Comparison of ENCODE assay signal across 9 cellular contexts in genomic region chr9:35665471-35665818, GRCh38. TPM values are rescaled to one million over a fixed set of nuclear protein-coding genes. Genes with fewer than 3 reads are reported as not detected.
A peak's percentile ranks its signal among the peaks of the same experiment; 100 is the strongest.
DNase-seq lines count a peak whose midpoint lies in the region; ATAC-seq and TF ChIP-seq lines count a peak whose summit lies in the region.
"Had no signal": no experiment of that assay in that cellular context is flagged by ENCODE, and none has a peak within 500 bp of the region (broad histone marks: within the 10 kb centered on the region; RNA-seq: fewer than 3 reads in every experiment).

No MANE protein-coding gene starts in this region.

- no TSS peak for BruUV-seq in PC-9 (replicated peaks; lab: Mats Ljungman, UMichigan)

- H3K79me2 ChIP-seq in DND-41 (ENCODE audit: insufficient read depth, low read length), result peaks cover 35% of the 10 kb centered on the region
- H3K79me2 ChIP-seq in PC-9 (ENCODE audit: low read depth), result 0 out of 2 replicates have a peak, but pooled peaks cover 16% of the 10 kb centered on the region

- H3K9me3 Mint-ChIP-seq in progenitor cell of endocrine pancreas (ENCODE audit: low read depth), result no peaks in the 10 kb centered on the region

- H3K9me3 ChIP-seq in DND-41 (ENCODE audit: insufficient read depth, low read length, severe bottlenecking) (no peaks in the 10 kb centered on the region), PC-9 (ENCODE audit: insufficient read depth, low read depth) (no peaks in the 10 kb centered on the region), esophagus muscularis mucosa (no peaks in the 10 kb centered on the region)

- peak overlapping the region; percentile 37 to 78; a peak in 3 of 4 replicates for H3K4me3 ChIP-seq in DND-41 (ENCODE audit: low read depth in 1 of 2, low read length in 2 of 2)
- H3K4me3 ChIP-seq in PC-9, result peak overlapping the region; percentile 81
- peak overlapping the region; percentile 48 to 70 (median 56) for H3K4me3 ChIP-seq in esophagus muscularis mucosa

- intact Hi-C loops in PC-9 (cut with micrococcal nuclease; ENCODE audit: unreplicated experiment) (no loop called here), esophagus muscularis mucosa (cut with DNase I) (no loop called here)

- H3K36me3 Mint-ChIP-seq in progenitor cell of endocrine pancreas (ENCODE audit: insufficient read depth), result peaks cover 6% of the 10 kb centered on the region

- peak overlapping the region; percentile 97 for H3K27ac ChIP-seq in DND-41 (ENCODE audit: low read length)
- H3K27ac ChIP-seq in PC-9, result no peak overlapping the region
- H3K27ac ChIP-seq in esophagus muscularis mucosa (replicated peaks in 1 of 4), result peak overlapping the region; percentile 95 to 99 (median 98)

- H3K4me2 ChIP-seq in DND-41 (ENCODE audit: insufficient read depth, low read length) (peak overlapping the region; percentile 78), PC-9 (peak overlapping the region; percentile 85)

- no peak for TF ChIP-seq EP300 in esophagus muscularis mucosa (IDR thresholded peaks at IDR 0.05)

- H3K9me2 ChIP-seq in PC-9 (ENCODE audit: insufficient read depth), result no peaks in the 10 kb centered on the region

- peak overlapping the region; percentile 78 for H3K9ac ChIP-seq in DND-41 (ENCODE audit: low read depth, low read length)

- no peaks in the 10 kb centered on the region for H3K27me3 Mint-ChIP-seq in progenitor cell of endocrine pancreas

- H4K20me1 ChIP-seq in DND-41 (ENCODE audit: insufficient read depth, low read length) (no peaks in the 10 kb centered on the region), PC-9 (ENCODE audit: insufficient read depth) (no peaks in the 10 kb centered on the region)

- POLR2A ChIA-PET in PC-9 (lab: Charles Lee; ENCODE audit: unreplicated experiment), result no interaction called here

- CTCF ChIA-PET in PC-9 (lab: Charles Lee), result interaction anchor here (0.5 to 2.0 kb wide), 3 partner anchors 31 to 167 kb away, joined by 3 to 8 read pairs (median 3); no protein-coding TSS in a partner anchor

- peaks cover 6% of the 10 kb centered on the region for H3K4me1 Mint-ChIP-seq in progenitor cell of endocrine pancreas (ENCODE audit: low read depth)

- H3K4me3 Mint-ChIP-seq in progenitor cell of endocrine pancreas (ENCODE audit: low read depth), result peak overlapping the region; percentile 81

- WGBS in esophagus muscularis mucosa, result 27% methylated on average over 5 of the region's 5 CpGs

- H3K27ac Mint-ChIP-seq in progenitor cell of endocrine pancreas, result no peak overlapping the region

- H3F3A ChIP-seq in PC-9 (ENCODE audit: insufficient read depth, low read depth), result peaks cover 3% of the 10 kb centered on the region; the same call in 1 of the 2 replicates

- TF ChIP-seq CTCF in DND-41 (IDR thresholded peaks at IDR 0.05; ENCODE audit: borderline replicate concordance, extremely low read depth, low read length, poor library complexity, severe bottlenecking) (no peak), PC-9 (conservative IDR thresholded peaks at IDR 0.05) (no peak), esophagus muscularis mucosa (IDR thresholded peaks at IDR 0.05) (no peak), progenitor cell of endocrine pancreas (IDR thresholded peaks at IDR 0.05; ENCODE audit: unreplicated experiment) (no peak)

- peaks cover 28% of the 10 kb centered on the region for H3K36me3 ChIP-seq in DND-41 (ENCODE audit: insufficient read depth, low read length)
- no peaks in the 10 kb centered on the region for H3K36me3 ChIP-seq in PC-9 (ENCODE audit: low read depth)
- H3K36me3 ChIP-seq in esophagus muscularis mucosa, result peaks cover 0 to 12% (median 3%) of the 10 kb centered on the region in 4 donors

- H3K4me1 ChIP-seq in DND-41 (ENCODE audit: insufficient read depth, low read length), result peaks cover 68% of the 10 kb centered on the region
- H3K4me1 ChIP-seq in PC-9 (replicated peaks; ENCODE audit: insufficient read depth), result peaks cover 14% of the 10 kb centered on the region; the same call in 1 of the 2 replicates
- H3K4me1 ChIP-seq in esophagus muscularis mucosa, result peaks cover 36 to 61% (median 60%) of the 10 kb centered on the region in 4 donors

- DNase-seq in DND-41 (no peak), PC-9 (no peak), esophagus muscularis mucosa (ENCODE audit: extremely low spot score) (no peak), progenitor cell of endocrine pancreas (ENCODE audit: low spot score, unreplicated experiment) (no peak), SW 1271 (lab: John Stamatoyannopoulos, UW) (no peak), germinal center (ENCODE audit: low spot score) (no peak)

- H2AFZ ChIP-seq in DND-41 (ENCODE audit: low read depth, low read length) (peak overlapping the region; percentile 94), PC-9 (peak overlapping the region; percentile 86)

- no peaks in the 10 kb centered on the region for H3K27me3 ChIP-seq in DND-41 (ENCODE audit: insufficient read depth, low read length, poor library complexity)
- no peaks in the 10 kb centered on the region for H3K27me3 ChIP-seq in PC-9 (ENCODE audit: insufficient read depth, low read depth)
- H3K27me3 ChIP-seq in esophagus muscularis mucosa, result no peaks in the 10 kb centered on the region

- TF ChIP-seq POLR2A in esophagus muscularis mucosa (IDR thresholded peaks at IDR 0.05; ENCODE audit: low read depth), result no peak

- ATAC-seq in DND-41 (ENCODE audit: insufficient read depth, low read depth), result no peak
- ATAC-seq in GM19324 (IDR thresholded peaks at IDR 0.05; ENCODE audit: low FRiP score, unreplicated experiment), result no peak
- no peak for ATAC-seq in HG03442 (IDR thresholded peaks at IDR 0.05; ENCODE audit: unreplicated experiment)

RNA-seq across cellular contexts. Expression of gene ARHGEF39, which starts 0.5 kb away (rescaled TPM):
- total RNA-seq in PC-9 (2021) (13.5 and 15.6 TPM in 2 replicates), esophagus muscularis mucosa (1 to 10 TPM; 1.3 to 3.3 (median 1.7) TPM), progenitor cell of endocrine pancreas (9.1 and 10.4 TPM in 2 replicates)

RNA-seq across cellular contexts. Expression of gene CCDC107, which starts 7.4 kb away (rescaled TPM):
- total RNA-seq in PC-9 (2021) (6.9 and 10.5 TPM in 2 replicates), esophagus muscularis mucosa (100 to 1,000 TPM in 2 of 4 donors, 10 to 100 TPM in 2; 68.4 to 117 (median 104) TPM), progenitor cell of endocrine pancreas (17.2 and 18.8 TPM in 2 replicates)

RNA-seq across cellular contexts. Expression of gene RMRP, which starts 7.6 kb away (rescaled TPM):
- total RNA-seq in PC-9 (2021), result 13,432 and 13,506 TPM in 2 replicates
- 1,000 to 10,000 TPM; 1,899 to 6,162 (median 2,510) TPM for total RNA-seq in esophagus muscularis mucosa
- total RNA-seq in progenitor cell of endocrine pancreas, result 15,251 and 16,487 TPM in 2 replicates

RNA-seq across cellular contexts. Expression of gene CA9, which starts 8.3 kb away (rescaled TPM):
- total RNA-seq in PC-9 (2021) (2.5 and 6.6 TPM in 2 replicates), esophagus muscularis mucosa (1 to 10 TPM in 1 of 4 donors, not detected in 3; 2.2 TPM), progenitor cell of endocrine pancreas (0.31 and 0.49 TPM in 2 replicates)

RNA-seq across cellular contexts. Expression of gene SIT1, which starts 14.7 kb away (rescaled TPM):
- total RNA-seq in PC-9 (2021), result not detected in 2 replicates
- under 1 TPM in 3 of 4 donors, not detected in 1; 0.40 to 0.83 (median 0.83) TPM for total RNA-seq in esophagus muscularis mucosa
- not detected in 2 replicates for total RNA-seq in progenitor cell of endocrine pancreas
- total RNA-seq: renal cortical epithelial cell had no signal
